21 cellular contexts compared by ENCODE assay signal in genomic region chr22:27930246-27931060, GRCh38. TPM values are rescaled to one million over a fixed set of nuclear protein-coding genes. Genes with fewer than 3 reads are reported as not detected.
A peak's percentile ranks its signal among the peaks of the same experiment; 100 is the strongest.
DNase-seq lines count a peak whose midpoint lies in the region; ATAC-seq and TF ChIP-seq lines count a peak whose summit lies in the region.
"Had no signal": no experiment of that assay in that cellular context is flagged by ENCODE, and none has a peak within 500 bp of the region (broad histone marks: within the 10 kb centered on the region; RNA-seq: fewer than 3 reads in every experiment).

No MANE protein-coding gene starts in this region.

- DNase-seq in HAP-1 (ENCODE audit: low spot score in 2 of 2) (peak; percentile 27 to 82), RWPE1 (ENCODE audit: low spot score) (peak; percentile 64), epithelial cell of esophagus (ENCODE audit: low read depth) (peak; percentile 96), neural progenitor cell (ENCODE audit: low spot score) (peak; percentile 18), SKM-1 (lab: John Stamatoyannopoulos, UW; ENCODE audit: unreplicated experiment) (no peak)
- DNase-seq: activated CD4-positive, alpha-beta T cell treated with anti-CD3 and anti-CD28 coated beads for 1 hour; activated CD8-positive, alpha-beta memory T cell treated with anti-CD3 and anti-CD28 coated beads, Interleukin-2, amount 10 ng/mL, durations not matched to agents 7 days and 5 days; central memory CD4-positive, alpha-beta T cell; heart right ventricle; naive thymus-derived CD8-positive, alpha-beta T cell; NCI-H1930; NCI-H526 treated with DMSO at 0.1 percent for 48 hours; stimulated activated CD4-positive, alpha-beta T cell treated with anti-CD3 and anti-CD28 coated beads, Interleukin-4, amount 100 ng/mL, for 4 hours; substantia nigra had no signal

- H3K9ac ChIP-seq in neural progenitor cell = no peak overlapping the region
- H3K9ac ChIP-seq: parathyroid adenoma had no signal

- H3K4me1 Mint-ChIP-seq in neural progenitor cell = peaks cover 2% of the 10 kb centered on the region
- H3K4me1 Mint-ChIP-seq: B cell had no signal

- H4K20me1 ChIP-seq in neural progenitor cell (ENCODE audit: low read depth) = no peaks in the 10 kb centered on the region

- H3K4me3 ChIP-seq in HAP-1 (no peak overlapping the region), epithelial cell of esophagus (ENCODE audit: low read length) (no peak overlapping the region), neural progenitor cell (no peak overlapping the region)
- H3K4me3 ChIP-seq: GM12878, K562, skin epidermis had no signal

- CTCF ChIA-PET in RWPE1 (lab: Yijun Ruan, JAX) = interaction anchor here (0.6 kb wide), 1 partner anchor 236 kb away, joined by 3 read pairs; no protein-coding TSS in a partner anchor

- H3K27me3 Mint-ChIP-seq in neural progenitor cell (ENCODE audit: insufficient read depth, low read depth) = no peaks in the 10 kb centered on the region
- H3K27me3 Mint-ChIP-seq: activated CD8-positive, alpha-beta memory T cell treated with anti-CD3 and anti-CD28 coated beads, Interleukin-2, amount 10 ng/mL, durations not matched to agents 7 days and 5 days; B cell; naive thymus-derived CD8-positive, alpha-beta T cell had no signal

- H3K9me3 Mint-ChIP-seq in neural progenitor cell = peaks cover 2% of the 10 kb centered on the region
- H3K9me3 Mint-ChIP-seq: naive thymus-derived CD8-positive, alpha-beta T cell had no signal

- H3K27me3 ChIP-seq in HAP-1 (ENCODE audit: low read depth) (no peaks in the 10 kb centered on the region), neural progenitor cell (no peaks in the 10 kb centered on the region)
- H3K27me3 ChIP-seq: heart right ventricle had no signal

- H3F3A ChIP-seq in neural progenitor cell (ENCODE audit: low read depth) = peaks cover 12% of the 10 kb centered on the region

- H3K27ac ChIP-seq in RWPE1 = no peak overlapping the region
- peak overlapping the region; percentile 65 for H3K27ac ChIP-seq in neural progenitor cell
- H3K27ac ChIP-seq: heart right ventricle, parathyroid adenoma, skin epidermis had no signal

- ATAC-seq in GM21390 (IDR thresholded peaks at IDR 0.05; ENCODE audit: unreplicated experiment) = no peak
- ATAC-seq in GM19324 (IDR thresholded peaks at IDR 0.05; ENCODE audit: low FRiP score, unreplicated experiment) = no peak
- ATAC-seq: activated CD8-positive, alpha-beta memory T cell treated with anti-CD3 and anti-CD28 coated beads, Interleukin-2, amount 10 ng/mL, durations not matched to agents 7 days and 5 days; GM12878; heart right ventricle; K562; naive thymus-derived CD8-positive, alpha-beta T cell had no signal

- no peak for TF ChIP-seq CTCF in RWPE1 (conservative IDR thresholded peaks at IDR 0.05; ENCODE audit: low read depth)
- TF ChIP-seq CTCF in epithelial cell of esophagus (IDR thresholded peaks at IDR 0.05; ENCODE audit: insufficient read depth, low read depth, low read length, missing control alignments) = no peak
- TF ChIP-seq CTCF in neural progenitor cell (IDR thresholded peaks at IDR 0.05) = no peak

- H3K9me3 ChIP-seq in HAP-1 (no peaks in the 10 kb centered on the region), neural progenitor cell (ENCODE audit: low read depth) (peaks cover 11% of the 10 kb centered on the region)
- H3K9me3 ChIP-seq: heart right ventricle had no signal

- peaks cover 65% of the 10 kb centered on the region for H3K79me2 ChIP-seq in neural progenitor cell (ENCODE audit: low read depth)

- in situ Hi-C loops in HAP-1 (cut with MboI; ENCODE audit: low sequenced_read_pairs) = no loop called here

- H3K4me1 ChIP-seq in HAP-1 = peaks cover 19% of the 10 kb centered on the region
- peaks cover 13% of the 10 kb centered on the region for H3K4me1 ChIP-seq in neural progenitor cell
- H3K4me1 ChIP-seq: heart right ventricle, parathyroid adenoma had no signal

- H3K4me3 Mint-ChIP-seq in neural progenitor cell = no peak overlapping the region
- H3K4me3 Mint-ChIP-seq: activated CD8-positive, alpha-beta memory T cell treated with anti-CD3 and anti-CD28 coated beads, Interleukin-2, amount 10 ng/mL, durations not matched to agents 7 days and 5 days; B cell; naive thymus-derived CD8-positive, alpha-beta T cell had no signal

- H3K36me3 Mint-ChIP-seq in neural progenitor cell = peaks cover 15% of the 10 kb centered on the region

- H2AFZ ChIP-seq in neural progenitor cell (replicated peaks) = no peak overlapping the region
- H2AFZ ChIP-seq: parathyroid adenoma had no signal

- no peak overlapping the region for H3K27ac Mint-ChIP-seq in neural progenitor cell
- H3K27ac Mint-ChIP-seq: activated CD8-positive, alpha-beta memory T cell treated with anti-CD3 and anti-CD28 coated beads, Interleukin-2, amount 10 ng/mL, durations not matched to agents 7 days and 5 days; B cell had no signal

- POLR2A ChIA-PET in RWPE1 (lab: Yijun Ruan, JAX; ENCODE audit: low non-redundant PET) = no interaction called here

- peak overlapping the region; percentile 25 for H3K4me2 ChIP-seq in neural progenitor cell

- H3K36me3 ChIP-seq in HAP-1 (replicated peaks) = no peaks in the 10 kb centered on the region
- H3K36me3 ChIP-seq in neural progenitor cell = no peaks in the 10 kb centered on the region
- H3K36me3 ChIP-seq: heart right ventricle had no signal

RNA-seq across cellular contexts. Expression of gene PITPNB, which starts 11.4 kb away (rescaled TPM):
- 17.2 and 32.5 TPM in 2 replicates for total RNA-seq in neural progenitor cell (ENCODE audit: low replicate concordance)
